21 cellular contexts compared by ENCODE assay signal in the genomic region with DNA sequence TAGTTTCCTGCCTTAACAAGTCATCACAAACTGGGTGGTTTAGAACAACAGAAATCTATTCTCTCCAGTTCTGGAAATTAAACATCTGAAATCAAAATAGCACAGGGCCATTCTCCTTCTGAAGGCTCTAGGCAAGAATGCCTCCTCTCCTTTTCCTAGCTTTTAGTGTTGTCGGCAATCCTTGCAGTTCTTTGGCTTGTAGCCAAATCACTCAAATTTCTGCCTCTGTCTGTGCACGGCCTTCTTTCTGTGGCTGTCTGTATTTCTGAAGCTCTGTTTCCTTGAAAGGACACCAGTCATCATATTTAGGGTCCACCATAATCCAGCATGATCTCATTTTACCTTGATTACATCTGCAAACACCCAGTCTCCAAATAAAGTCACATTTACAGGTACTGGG.
A peak's percentile ranks its signal among the peaks of the same experiment; 100 is the strongest.
DNase-seq lines count a peak whose midpoint lies in the region; ATAC-seq and TF ChIP-seq lines count a peak whose summit lies in the region.
"Had no signal": no experiment of that assay in that cellular context is flagged by ENCODE, and none has a peak within 500 bp of the region (broad histone marks: within the 10 kb centered on the region; RNA-seq: fewer than 3 reads in every experiment).

No MANE protein-coding gene starts in this region.

- CTCF ChIA-PET in A673 (lab: Charles Lee) = interaction anchor here (0.8 kb wide), 1 partner anchor 256 kb away, joined by 3 read pairs; no protein-coding TSS in a partner anchor

- H3K27ac ChIP-seq in A673 (ENCODE audit: low read depth, low read length, poor library complexity, severe bottlenecking) (no peak overlapping the region), GM23338 (ENCODE audit: low read depth) (no peak overlapping the region), neuronal stem cell (replicated peaks; ENCODE audit: low read length) (no peak overlapping the region), upper lobe of left lung (no peak overlapping the region)
- H3K27ac ChIP-seq: adrenal gland, KMS-11, pancreas had no signal

- in situ Hi-C loops in astrocyte of the spinal cord (cut with HindIII; ENCODE audit: low sequenced_read_pairs) = no loop called here

- no peak overlapping the region for H4K91ac ChIP-seq in neuronal stem cell (ENCODE audit: low read depth, low read length, poor library complexity)

- no peak overlapping the region for H2BK5ac ChIP-seq in neuronal stem cell (ENCODE audit: low read length)

- intact Hi-C loops in A673 (cut with micrococcal nuclease; ENCODE audit: unreplicated experiment) = loop anchor here (10.0 kb wide), 1 partner anchor 1209 kb away; no protein-coding TSS in a partner anchor

- WGBS in neuronal stem cell (ENCODE audit: extremely low coverage in 2 of 2, insufficient read length in 2 of 2, insufficient replicate concordance in 1 of 2), 2 donors = no CpG with 5 or more reads among the region's 2 CpGs
- WGBS in upper lobe of left lung, 2 donors = 26 to 27% methylated on average over 2 of the region's 2 CpGs

- H3K4me3 ChIP-seq in A673 (ENCODE audit: low read depth, low read length, poor library complexity, severe bottlenecking) (no peak overlapping the region), GM23338 (no peak overlapping the region), astrocyte of the spinal cord (ENCODE audit: low read depth, low read length) (no peak overlapping the region), neuronal stem cell (ENCODE audit: low read length in 2 of 2) (no peak overlapping the region), upper lobe of left lung (no peak overlapping the region)
- H3K4me3 ChIP-seq: adrenal gland, pancreas had no signal

- no peak overlapping the region for H3K27ac Mint-ChIP-seq in GM23338
- H3K27ac Mint-ChIP-seq: effector memory CD8-positive, alpha-beta T cell; stimulated activated naive CD8-positive, alpha-beta T cell treated with anti-CD3 and anti-CD28 coated beads, Interleukin-15, amount 100 ng/mL, for 72 hours had no signal

- H3K18ac ChIP-seq in neuronal stem cell (ENCODE audit: low read length) = no peak overlapping the region

- H2BK15ac ChIP-seq in neuronal stem cell (ENCODE audit: low read length) = no peak overlapping the region

- TF ChIP-seq CTCF in A673 (conservative IDR thresholded peaks at IDR 0.05; ENCODE audit: low read depth, low read length) = no peak
- no peak for TF ChIP-seq CTCF in GM23338 (conservative IDR thresholded peaks at IDR 0.05; ENCODE audit: low read depth in 2 of 2)
- no peak for TF ChIP-seq CTCF in astrocyte of the spinal cord (IDR thresholded peaks at IDR 0.05; ENCODE audit: low read depth, low read length)
- no peak for TF ChIP-seq CTCF in upper lobe of left lung (IDR thresholded peaks at IDR 0.05)

- H3K9me3 Mint-ChIP-seq in GM23338 = no peaks in the 10 kb centered on the region
- H3K9me3 Mint-ChIP-seq: HFFc6 had no signal

- no peak for ATAC-seq in GM23338
- no peak for ATAC-seq in upper lobe of left lung (ENCODE audit: low FRiP score in 2 of 2)
- ATAC-seq: effector memory CD8-positive, alpha-beta T cell; pancreas; stimulated activated naive CD8-positive, alpha-beta T cell treated with anti-CD3 and anti-CD28 coated beads, Interleukin-15, amount 100 ng/mL, for 72 hours had no signal

- H3K27me3 Mint-ChIP-seq in GM23338 (ENCODE audit: insufficient read depth, low read depth, poor library complexity) = no peaks in the 10 kb centered on the region
- H3K27me3 Mint-ChIP-seq: effector memory CD8-positive, alpha-beta T cell; stimulated activated naive CD8-positive, alpha-beta T cell treated with anti-CD3 and anti-CD28 coated beads, Interleukin-15, amount 100 ng/mL, for 72 hours had no signal

- no peak overlapping the region for H2AK5ac ChIP-seq in neuronal stem cell (ENCODE audit: low read depth, low read length)

- no peaks in the 10 kb centered on the region for H4K20me1 ChIP-seq in GM23338 (replicated peaks; ENCODE audit: insufficient read depth)

- no peaks in the 10 kb centered on the region for H3K4me1 ChIP-seq in A673 (ENCODE audit: insufficient read depth, low read length, poor library complexity, severe bottlenecking)
- H3K4me1 ChIP-seq in GM23338 (ENCODE audit: insufficient read depth) = no peaks in the 10 kb centered on the region
- no peaks in the 10 kb centered on the region for H3K4me1 ChIP-seq in neuronal stem cell (ENCODE audit: control insufficient read depth in 2 of 2, insufficient read depth in 1 of 2, low read depth in 1 of 2, low read length in 2 of 2)
- H3K4me1 ChIP-seq in upper lobe of left lung = no peaks in the 10 kb centered on the region
- H3K4me1 ChIP-seq: adrenal gland, pancreas had no signal

- H2AFZ ChIP-seq in GM23338 (peak overlapping the region; percentile 40; the same call in 1 of the 2 replicates), neuronal stem cell (ENCODE audit: low read length) (no peak overlapping the region)

- no peak for TF ChIP-seq POLR2A in upper lobe of left lung (IDR thresholded peaks at IDR 0.05)

- no peak overlapping the region for H3K4ac ChIP-seq in neuronal stem cell (ENCODE audit: low read length)

- H3K27me3 ChIP-seq in A673 (replicated peaks; ENCODE audit: insufficient read depth, low read depth, low read length, poor library complexity) (no peaks in the 10 kb centered on the region), GM23338 (ENCODE audit: insufficient read depth) (no peaks in the 10 kb centered on the region), neuronal stem cell (ENCODE audit: control insufficient read depth in 3 of 3, insufficient read depth in 3 of 3, low read depth in 1 of 3, low read length in 3 of 3) (no peaks in the 10 kb centered on the region), upper lobe of left lung (no peaks in the 10 kb centered on the region)
- H3K27me3 ChIP-seq: adrenal gland, pancreas had no signal

- no peak overlapping the region for H3K14ac ChIP-seq in neuronal stem cell (ENCODE audit: low read length)

- H3K36me3 ChIP-seq in A673 (ENCODE audit: insufficient read depth, low read length, poor library complexity, severe bottlenecking) = no peaks in the 10 kb centered on the region
- H3K36me3 ChIP-seq in GM23338 (ENCODE audit: insufficient read depth) = no peaks in the 10 kb centered on the region
- H3K36me3 ChIP-seq in neuronal stem cell (replicated peaks in 1 of 2; ENCODE audit: control insufficient read depth in 2 of 2, insufficient read depth in 2 of 2, low read length in 2 of 2) = no peaks in the 10 kb centered on the region
- H3K36me3 ChIP-seq in upper lobe of left lung = no peaks in the 10 kb centered on the region
- H3K36me3 ChIP-seq: adrenal gland, pancreas had no signal

- H3K79me2 ChIP-seq in GM23338 (replicated peaks; ENCODE audit: insufficient read depth) = no peaks in the 10 kb centered on the region

- DNase-seq in A673 (ENCODE audit: low spot score) (peak; percentile 78), GM23338 (ENCODE audit: low spot score) (no peak), astrocyte of the spinal cord (ENCODE audit: low read depth, low spot score) (peak; percentile 27), foreskin melanocyte (peak; percentile 7), neuronal stem cell (ENCODE audit: low spot score) (no peak), GDM1 (lab: John Stamatoyannopoulos, UW) (no peak), upper lobe of left lung (no peak)
- DNase-seq: activated CD4-positive, alpha-beta T cell treated with anti-CD3 and anti-CD28 coated beads for 48 hours; activated CD8-positive, alpha-beta memory T cell treated with anti-CD3 and anti-CD28 coated beads, Interleukin-2, amount 50 U/mL, for 4 hours; adrenal gland; COR-L47; effector memory CD8-positive, alpha-beta T cell; EL; HFFc6; hippocampal formation; MV-4-11; pancreas; stimulated activated CD4-positive, alpha-beta T cell treated with anti-CD3 and anti-CD28 coated beads, Interleukin-2, amount 100 ng/mL, for 24 hours; stimulated activated naive CD8-positive, alpha-beta T cell treated with anti-CD3 and anti-CD28 coated beads, Interleukin-15, amount 100 ng/mL, for 72 hours; trophoblast cell had no signal

- H3K23ac ChIP-seq in neuronal stem cell (ENCODE audit: low read depth, low read length, poor library complexity) = no peak overlapping the region

- no peaks in the 10 kb centered on the region for H3K79me1 ChIP-seq in neuronal stem cell (ENCODE audit: low read depth, low read length)

- H3K4me3 Mint-ChIP-seq in GM23338 = no peak overlapping the region
- H3K4me3 Mint-ChIP-seq: effector memory CD8-positive, alpha-beta T cell; stimulated activated naive CD8-positive, alpha-beta T cell treated with anti-CD3 and anti-CD28 coated beads, Interleukin-15, amount 100 ng/mL, for 72 hours had no signal

- TF ChIP-seq EP300 in upper lobe of left lung (IDR thresholded peaks at IDR 0.05) = no peak

- no peak overlapping the region for H2BK12ac ChIP-seq in neuronal stem cell (ENCODE audit: low read length)

- no peak overlapping the region for H2BK120ac ChIP-seq in neuronal stem cell (ENCODE audit: low read depth, low read length)

- H3K9me3 ChIP-seq in A673 (ENCODE audit: low read depth, low read length, poor library complexity, severe bottlenecking) (no peaks in the 10 kb centered on the region), neuronal stem cell (replicated peaks in 1 of 2; ENCODE audit: control insufficient read depth in 2 of 2, insufficient read depth in 1 of 2, low read depth in 1 of 2, low read length in 2 of 2) (no peaks in the 10 kb centered on the region), upper lobe of left lung (no peaks in the 10 kb centered on the region)
- H3K9me3 ChIP-seq: adrenal gland, pancreas had no signal

- no TSS peak for BruUV-seq in A673 (replicated peaks; lab: Mats Ljungman, UMichigan)

- POLR2A ChIA-PET in A673 (lab: Charles Lee; ENCODE audit: low non-redundant PET) = no interaction called here

- H3F3A ChIP-seq in GM23338 (replicated peaks; ENCODE audit: low read depth) = no peaks in the 10 kb centered on the region

- no peaks in the 10 kb centered on the region for H3K9me2 ChIP-seq in GM23338 (ENCODE audit: insufficient read depth)

- H3K9ac ChIP-seq in neuronal stem cell (ENCODE audit: low read depth, low read length, poor library complexity) = no peak overlapping the region
- H3K9ac ChIP-seq: KMS-11 had no signal

- H3K36me3 Mint-ChIP-seq in GM23338 (ENCODE audit: low read depth) = no peaks in the 10 kb centered on the region

- H3K4me2 ChIP-seq in GM23338 = no peak overlapping the region
- no peak overlapping the region for H3K4me2 ChIP-seq in neuronal stem cell (ENCODE audit: insufficient read depth, low read length, poor library complexity, severe bottlenecking)
- H3K4me2 ChIP-seq: KMS-11 had no signal

- H4K8ac ChIP-seq in neuronal stem cell (ENCODE audit: low read depth, low read length) = no peak overlapping the region

- H3K4me1 Mint-ChIP-seq in GM23338 = no peaks in the 10 kb centered on the region
- H3K4me1 Mint-ChIP-seq: stimulated activated naive CD8-positive, alpha-beta T cell treated with anti-CD3 and anti-CD28 coated beads, Interleukin-15, amount 100 ng/mL, for 72 hours had no signal

TF ChIP-seq in GM23338, 12 proteins besides CTCF, POLR2A, EP300 and RAD21 (continues in another document):
- TF ChIP-seq ZNF331 (CRISPR knock-in tag; IDR thresholded peaks at IDR 0.05; ENCODE audit: low read depth) = no peak
- no peak for TF ChIP-seq CREB1 (CRISPR knock-in tag; IDR thresholded peaks at IDR 0.05; ENCODE audit: low read depth)
- TF ChIP-seq EZH2 (IDR thresholded peaks at IDR 0.05; ENCODE audit: low read depth, unreplicated experiment) = no peak

Comparison
In these comparisons a context has a peak if more than half of its experiments do, and no peak if none do; other contexts are left out.
1. DNase-seq: peak in A673 (single experiment), astrocyte of the spinal cord (single experiment) and foreskin melanocyte (single experiment); none in GM23338 (single experiment), neuronal stem cell (single experiment), GDM1 (single experiment) and upper lobe of left lung (0 of 2).